Comparison of ENCODE assay signal across 14 cellular contexts in genomic region chr7:150401861-150402631, GRCh38. TPM values are rescaled to one million over a fixed set of nuclear protein-coding genes. Genes with fewer than 3 reads are reported as not detected.
DNase-seq lines count a peak whose midpoint lies in the region; ATAC-seq and TF ChIP-seq lines count a peak whose summit lies in the region.
"Had no signal": no experiment of that assay in that cellular context is flagged by ENCODE, and none has a peak within 500 bp of the region (broad histone marks: within the 10 kb centered on the region; RNA-seq: fewer than 3 reads in every experiment).

No MANE protein-coding gene starts in this region.

- H3K4me1 Mint-ChIP-seq in T-helper 17 cell = peaks cover 28% of the 10 kb centered on the region
- peaks cover 31% of the 10 kb centered on the region for H3K4me1 Mint-ChIP-seq in MCF 10A (ENCODE audit: insufficient read depth, unreplicated experiment)

- H3K9me3 ChIP-seq in T-helper 17 cell (ENCODE audit: control insufficient read depth, low read length, poor library complexity, severe bottlenecking) (no peaks in the 10 kb centered on the region), iPS-15b (ENCODE audit: control insufficient read depth, insufficient read depth, low read length) (no peaks in the 10 kb centered on the region), sigmoid colon (no peaks in the 10 kb centered on the region)
- H3K9me3 ChIP-seq: heart left ventricle, upper lobe of left lung had no signal

- peak; percentile 51 for DNase-seq in activated effector memory CD4-positive, alpha-beta T cell treated with anti-CD3 and anti-CD28 coated beads, Interleukin-2, amount 50 U/mL, for 16 hours
- DNase-seq in activated effector memory CD4-positive, alpha-beta T cell treated with Interleukin-2 at 50 U/mL for 16 hours = no peak
- DNase-seq in T-helper 17 cell = no peak
- DNase-seq in sigmoid colon = peak; percentile 17
- no peak for DNase-seq in MCF 10A (ENCODE audit: unreplicated experiment)
- no peak for DNase-seq in GM03348 (ENCODE audit: low spot score)
- no peak for DNase-seq in DMS153 treated with DMSO at 0.1 percent for 48 hours (lab: John Stamatoyannopoulos, UW; ENCODE audit: unreplicated experiment)
- DNase-seq: activated naive CD4-positive, alpha-beta T cell; cerebellar nuclear complex; NCI-H1694; NCI-H526 treated with DMSO at 0.1 percent for 48 hours; upper lobe of left lung had no signal

- H3K4me3 ChIP-seq in iPS-15b (ENCODE audit: low read depth, low read length) (peak overlapping the region; percentile 27), sigmoid colon (no peak overlapping the region)
- H3K4me3 ChIP-seq: heart left ventricle, upper lobe of left lung had no signal

- H3K4me1 ChIP-seq in iPS-15b (ENCODE audit: control insufficient read depth, insufficient read depth, low read length) (peaks cover 58% of the 10 kb centered on the region), sigmoid colon (peaks cover 0 to 30% (median 24%) of the 10 kb centered on the region in 4 donors)

- intact Hi-C loops in sigmoid colon (cut with DNase I) = loop anchor here (10.0 kb wide), 3 partner anchors 527 to 1137 kb away; partner anchors contain the start of genes ATP6V0E2, ZNF467 and ZNF783
- intact Hi-C loops in MCF 10A (cut with micrococcal nuclease) = no loop called here

- TF ChIP-seq CTCF in sigmoid colon (IDR thresholded peaks at IDR 0.05) = no peak
- no peak for TF ChIP-seq CTCF in MCF 10A (IDR thresholded peaks at IDR 0.05; ENCODE audit: unreplicated experiment)

- H3K36me3 ChIP-seq in iPS-15b (ENCODE audit: control insufficient read depth, insufficient read depth, low read length) = peaks cover 12% of the 10 kb centered on the region
- H3K36me3 ChIP-seq in sigmoid colon = peaks cover 0 to 21% (median 13%) of the 10 kb centered on the region in 4 donors

- 87 to 89% methylated on average over 7 of the region's 7 CpGs for WGBS in sigmoid colon, 2 donors

- no peak for TF ChIP-seq EP300 in sigmoid colon (IDR thresholded peaks at IDR 0.05)

- H3K27ac Mint-ChIP-seq in T-helper 17 cell (peak overlapping the region; percentile 98), MCF 10A (ENCODE audit: low read depth, unreplicated experiment) (no peak overlapping the region)

- peaks cover 3% of the 10 kb centered on the region for H3K36me3 Mint-ChIP-seq in T-helper 17 cell (ENCODE audit: low read depth)
- peaks cover 9% of the 10 kb centered on the region for H3K36me3 Mint-ChIP-seq in MCF 10A (ENCODE audit: insufficient read depth, unreplicated experiment)

- H3K9me3 Mint-ChIP-seq in MCF 10A (ENCODE audit: unreplicated experiment) = no peaks in the 10 kb centered on the region

- no peak overlapping the region for H3K27ac ChIP-seq in sigmoid colon
- H3K27ac ChIP-seq: heart left ventricle, upper lobe of left lung had no signal

- no peaks in the 10 kb centered on the region for H3K27me3 ChIP-seq in iPS-15b (ENCODE audit: control insufficient read depth, insufficient read depth, low read length)
- no peaks in the 10 kb centered on the region for H3K27me3 ChIP-seq in sigmoid colon
- H3K27me3 ChIP-seq: heart left ventricle, upper lobe of left lung had no signal

- no peak for TF ChIP-seq POLR2A in sigmoid colon (IDR thresholded peaks at IDR 0.05)

- H3K4me3 Mint-ChIP-seq in T-helper 17 cell = no peak overlapping the region
- H3K4me3 Mint-ChIP-seq in MCF 10A (ENCODE audit: unreplicated experiment) = no peak overlapping the region

- peak overlapping the region; percentile 81 for H3K9ac ChIP-seq in iPS-15b (ENCODE audit: low read depth, low read length)

- no TSS peak for BruUV-seq in MCF 10A (replicated peaks; lab: Mats Ljungman, UMichigan)

- CTCF ChIA-PET in MCF 10A (lab: Yijun Ruan, JAX) = interaction anchor here (0.5 to 1.7 kb wide), 6 partner anchors 17 to 271 kb away, joined by 3 to 9 read pairs (median 4); partner anchors contain the start of gene REPIN1

- H3K27me3 Mint-ChIP-seq in T-helper 17 cell = no peaks in the 10 kb centered on the region
- H3K27me3 Mint-ChIP-seq in MCF 10A (ENCODE audit: insufficient read depth, unreplicated experiment) = no peaks in the 10 kb centered on the region

- ATAC-seq in T-helper 17 cell = no peak
- ATAC-seq: heart left ventricle had no signal

- POLR2A ChIA-PET in MCF 10A (lab: Yijun Ruan, JAX) = interaction anchor here (2.1 kb wide), 1 partner anchor 33 kb away, joined by 6 read pairs; the partner anchor contains the start of gene REPIN1

RNA-seq across cellular contexts. Expression of gene ZNF775, which starts 22.9 kb away (rescaled TPM):
- total RNA-seq in T-helper 17 cell (1 to 10 TPM; 1.4 to 2.1 TPM), sigmoid colon (10 to 100 TPM in 1 of 4 donors, 1 to 10 TPM in 3; 6.1 to 10.7 (median 6.9) TPM), MCF 10A (2022) (1.7 and 2.0 TPM in 2 replicates)
- 1 to 10 TPM; 3.0 to 6.1 (median 5.4) TPM for polyA plus RNA-seq in sigmoid colon

RNA-seq across cellular contexts. Expression of gene REPIN1, which starts 33.4 kb away (rescaled TPM):
- total RNA-seq in T-helper 17 cell (10 to 100 TPM; 43.0 to 49.8 TPM), sigmoid colon (10 to 100 TPM; 56.3 to 63.7 (median 57.0) TPM), MCF 10A (2022) (80.8 and 83.0 TPM in 2 replicates)
- 100 to 1,000 TPM in 1 of 3 donors, 10 to 100 TPM in 2; 50.9 to 131 (median 52.3) TPM for polyA plus RNA-seq in sigmoid colon

RNA-seq across cellular contexts. Expression of gene GIMAP8, which starts 48.4 kb away (rescaled TPM):
- total RNA-seq in T-helper 17 cell = 10 to 100 TPM in 1 of 2 donors, 1 to 10 TPM in 1; 8.1 to 12.0 TPM
- total RNA-seq in sigmoid colon = 1 to 10 TPM; 5.3 to 7.9 (median 7.2) TPM
- 10 to 100 TPM in 1 of 3 donors, 1 to 10 TPM in 2; 2.4 to 10.7 (median 2.8) TPM for polyA plus RNA-seq in sigmoid colon
- total RNA-seq in MCF 10A (2022) = not detected in 2 replicates

Comparison
In these comparisons a context has a peak if more than half of its experiments do, and no peak if none do; other contexts are left out.
1. DNase-seq: peak in activated effector memory CD4-positive, alpha-beta T cell treated with anti-CD3 and anti-CD28 coated beads, Interleukin-2, amount 50 U/mL, for 16 hours (single experiment) and sigmoid colon (single experiment); none in activated effector memory CD4-positive, alpha-beta T cell treated with Interleukin-2 at 50 U/mL for 16 hours (single experiment), T-helper 17 cell (0 of 3), MCF 10A (single experiment), GM03348 (single experiment) and DMS153 treated with DMSO at 0.1 percent for 48 hours (single experiment).